10 cellular contexts compared by ENCODE assay signal in genomic region chr17:57519199-57519598, GRCh38.
A peak's percentile ranks its signal among the peaks of the same experiment; 100 is the strongest.
DNase-seq lines count a peak whose midpoint lies in the region; ATAC-seq lines count a peak whose summit lies in the region.
"Had no signal": no experiment of that assay in that cellular context is flagged by ENCODE, and none has a peak within 500 bp of the region (broad histone marks: within the 10 kb centered on the region; RNA-seq: fewer than 3 reads in every experiment).

No MANE protein-coding gene starts in this region.

- H3K27ac ChIP-seq in ectodermal cell (ENCODE audit: insufficient read depth, low read depth, low read length, poor library complexity, severe bottlenecking) (peak overlapping the region; percentile 47), mesodermal cell (ENCODE audit: low read depth, low read length, severe bottlenecking) (peak overlapping the region; percentile 91)
- H3K27ac ChIP-seq: HL-60, neutrophil had no signal

- no peak for ATAC-seq in GM19463 (IDR thresholded peaks at IDR 0.05; ENCODE audit: unreplicated experiment)

- H3K36me3 ChIP-seq in ectodermal cell (ENCODE audit: control insufficient read depth, insufficient read depth, low read length) (no peaks in the 10 kb centered on the region), mesodermal cell (ENCODE audit: control insufficient read depth, insufficient read depth, low read length) (peaks cover 30% of the 10 kb centered on the region)
- H3K36me3 ChIP-seq: neutrophil had no signal

- 67 to 71% methylated on average over 9 of the region's 9 CpGs for WGBS in ectodermal cell, 2 experiments
- WGBS in mesodermal cell (ENCODE audit: insufficient coverage in 2 of 2), 2 experiments = 34 to 39% methylated on average over 7 to 9 of the region's 9 CpGs

- H3K9me3 ChIP-seq in ectodermal cell (ENCODE audit: control insufficient read depth, low read length) = no peaks in the 10 kb centered on the region
- H3K9me3 ChIP-seq in mesodermal cell (ENCODE audit: control insufficient read depth, low read length) = peaks cover 6% of the 10 kb centered on the region
- H3K9me3 ChIP-seq: neutrophil had no signal

- H3K4me1 ChIP-seq in ectodermal cell (ENCODE audit: control insufficient read depth, insufficient read depth, low read length) = peaks cover 48% of the 10 kb centered on the region
- peaks cover 66% of the 10 kb centered on the region for H3K4me1 ChIP-seq in mesodermal cell (ENCODE audit: control insufficient read depth, insufficient read depth, low read length, poor library complexity, severe bottlenecking)

- no peaks in the 10 kb centered on the region for H3K27me3 ChIP-seq in ectodermal cell (ENCODE audit: control insufficient read depth, insufficient read depth, low read length, poor library complexity, severe bottlenecking)
- H3K27me3 ChIP-seq: neutrophil had no signal

- DNase-seq in DMS79 treated with DMSO at 0.1 percent for 48 hours (lab: John Stamatoyannopoulos, UW) = peak; percentile 23
- peak; percentile 16 for DNase-seq in NCI-H446 treated with DMSO at 0.1 percent for 48 hours (lab: John Stamatoyannopoulos, UW)
- no peak for DNase-seq in midbrain (lab: John Stamatoyannopoulos, UW)
- no peak for DNase-seq in NK-92 treated with Interleukin-12 subunit alpha and Interleukin-12 subunit beta, amount 100 ng/mL, for 24 hours (lab: John Stamatoyannopoulos, UW)
- DNase-seq in stimulated activated naive CD4-positive, alpha-beta T cell (lab: John Stamatoyannopoulos, UW) = no peak

- H3K4me3 ChIP-seq in ectodermal cell (ENCODE audit: insufficient read depth, low read depth, low read length) = no peak overlapping the region
- no peak overlapping the region for H3K4me3 ChIP-seq in mesodermal cell (ENCODE audit: extremely low read depth, insufficient read depth, low read length, poor library complexity, severe bottlenecking)

Comparison
In these comparisons a context has a peak if more than half of its experiments do, and no peak if none do; other contexts are left out.
1. DNase-seq: peak in DMS79 treated with DMSO at 0.1 percent for 48 hours (single experiment) and NCI-H446 treated with DMSO at 0.1 percent for 48 hours (single experiment); none in midbrain (single experiment), NK-92 treated with Interleukin-12 subunit alpha and Interleukin-12 subunit beta, amount 100 ng/mL, for 24 hours (single experiment) and stimulated activated naive CD4-positive, alpha-beta T cell (0 of 6).